24 cellular contexts compared by ENCODE assay signal in genomic region chr21:43367296-43367695, GRCh38. TPM values are rescaled to one million over a fixed set of nuclear protein-coding genes. Genes with fewer than 3 reads are reported as not detected.
DNase-seq lines count a peak whose midpoint lies in the region; ATAC-seq and TF ChIP-seq lines count a peak whose summit lies in the region.
"Had no signal": no experiment of that assay in that cellular context is flagged by ENCODE, and none has a peak within 500 bp of the region (broad histone marks: within the 10 kb centered on the region; RNA-seq: fewer than 3 reads in every experiment).

No MANE protein-coding gene starts in this region.

- peaks cover 10% of the 10 kb centered on the region for H3K27me3 ChIP-seq in NT2/D1 (ENCODE audit: insufficient read depth, insufficient read length)
- peaks cover 0 to 11% (median 0%) of the 10 kb centered on the region in 3 donors for H3K27me3 ChIP-seq in gastrocnemius medialis
- H3K27me3 ChIP-seq: hepatocyte, upper lobe of right lung had no signal

- H3K9ac ChIP-seq in NT2/D1 (ENCODE audit: insufficient read length, low read depth), result peak overlapping the region; percentile 6
- H3K9ac ChIP-seq: GM23248 had no signal

- H3K4me3 Mint-ChIP-seq in glutamatergic neuron (ENCODE audit: unreplicated experiment), result peak overlapping the region; percentile 46
- H3K4me3 Mint-ChIP-seq: activated CD4-positive, alpha-beta memory T cell treated with anti-CD3 and anti-CD28 coated beads for 36 hours; T-helper 17 cell had no signal

- no peak for ATAC-seq in GM18873 (IDR thresholded peaks at IDR 0.05; ENCODE audit: low FRiP score, unreplicated experiment)
- no peak for ATAC-seq in gastrocnemius medialis
- ATAC-seq: K562, lower lobe of right lung, T-helper 17 cell, upper lobe of right lung had no signal

- peaks cover 26% of the 10 kb centered on the region for H3K27me3 Mint-ChIP-seq in glutamatergic neuron (ENCODE audit: unreplicated experiment)

- in situ Hi-C loops in gastrocnemius medialis (cut with MboI; ENCODE audit: low sequenced_read_pairs in 4 of 4), result no loop called here

- H3K27ac ChIP-seq in gastrocnemius medialis, result no peak overlapping the region
- H3K27ac ChIP-seq: GM23248, hepatocyte, lower lobe of right lung, upper lobe of right lung, VCaP had no signal

- H3K4me1 Mint-ChIP-seq in glutamatergic neuron (ENCODE audit: low read depth, unreplicated experiment), result peaks cover 51% of the 10 kb centered on the region

- intact Hi-C loops in gastrocnemius medialis (cut with DNase I; ENCODE audit: low total_unique reads), result no loop called here

- H3K4me3 ChIP-seq in NT2/D1 (ENCODE audit: insufficient read length, low read depth) (no peak overlapping the region), gastrocnemius medialis (no peak overlapping the region)
- H3K4me3 ChIP-seq: GM23248, hepatocyte, K562, lower lobe of right lung, upper lobe of right lung had no signal

- H3K9me3 ChIP-seq in NT2/D1 (ENCODE audit: insufficient read depth, low read length) (no peaks in the 10 kb centered on the region), gastrocnemius medialis (no peaks in the 10 kb centered on the region)
- H3K9me3 ChIP-seq: lower lobe of right lung, upper lobe of right lung had no signal

- H3K4me1 ChIP-seq in NT2/D1 (ENCODE audit: insufficient read depth, insufficient read length) (peaks cover 48% of the 10 kb centered on the region), gastrocnemius medialis (peaks cover 0 to 7% of the 10 kb centered on the region in 2 donors)

- peak overlapping the region; percentile 99 for H3K27ac Mint-ChIP-seq in glutamatergic neuron (ENCODE audit: unreplicated experiment)
- H3K27ac Mint-ChIP-seq: activated CD4-positive, alpha-beta memory T cell treated with anti-CD3 and anti-CD28 coated beads for 36 hours; T-helper 17 cell had no signal

- H3K36me3 Mint-ChIP-seq in glutamatergic neuron (ENCODE audit: unreplicated experiment), result no peaks in the 10 kb centered on the region
- H3K36me3 Mint-ChIP-seq: activated CD4-positive, alpha-beta memory T cell treated with anti-CD3 and anti-CD28 coated beads for 36 hours had no signal

- DNase-seq in SHP77 (lab: John Stamatoyannopoulos, UW) (peak; percentile 54 to 70), SHP77 treated with DMSO at 0.1 percent for 48 hours (lab: John Stamatoyannopoulos, UW) (no peak), NT2/D1 (ENCODE audit: low read depth, low spot score) (no peak), glutamatergic neuron (peak; percentile 75), GM19240 (ENCODE audit: insufficient read length, low spot score) (no peak), gastrocnemius medialis (no peak), NCI-H510A (lab: John Stamatoyannopoulos, UW) (no peak)
- DNase-seq: activated CD4-positive, alpha-beta memory T cell treated with anti-CD3 and anti-CD28 coated beads for 36 hours; activated gamma-delta T cell; activated T-cell treated with anti-CD3 and anti-CD28 coated beads for 4 hours; EL; GM23248; lower lobe of right lung; MM.1S; NCI-H187 treated with DMSO at 0.1 percent for 48 hours; NCI-H510A treated with DMSO at 0.1 percent for 48 hours; Right ventricle myocardium superior; stimulated activated CD8-positive, alpha-beta memory T cell treated with anti-CD3 and anti-CD28 coated beads, Interleukin-4, amount 100 ng/mL, for 48 hours; T-helper 17 cell; upper lobe of right lung had no signal

- TF ChIP-seq POLR2A in gastrocnemius medialis (IDR thresholded peaks at IDR 0.05), result no peak

- H3K36me3 ChIP-seq in NT2/D1 (ENCODE audit: insufficient read depth, insufficient read length, low read length), result no peaks in the 10 kb centered on the region
- H3K36me3 ChIP-seq in gastrocnemius medialis, result no peaks in the 10 kb centered on the region
- H3K36me3 ChIP-seq: lower lobe of right lung, upper lobe of right lung had no signal

- peaks cover 21% of the 10 kb centered on the region for H3K9me3 Mint-ChIP-seq in glutamatergic neuron (ENCODE audit: unreplicated experiment)
- H3K9me3 Mint-ChIP-seq: activated CD4-positive, alpha-beta memory T cell treated with anti-CD3 and anti-CD28 coated beads for 36 hours had no signal

- TF ChIP-seq CTCF in glutamatergic neuron (IDR thresholded peaks at IDR 0.05; ENCODE audit: partially characterized antibody, unreplicated experiment) (no peak), gastrocnemius medialis (IDR thresholded peaks at IDR 0.05 in 4 of 5, conservative IDR thresholded peaks at IDR 0.05 in 1 of 5) (no peak)

RNA-seq across cellular contexts. Expression of gene SIK1, which starts 59.6 kb away (rescaled TPM):
- total RNA-seq in glutamatergic neuron (ENCODE audit: unreplicated experiment) (14.2 TPM), gastrocnemius medialis (10 to 100 TPM in 1 of 4 donors, 1 to 10 TPM in 2, under 1 TPM in 1; 0.36 to 12.8 (median 1.9) TPM)

Comparison
In these comparisons a context has a peak if more than half of its experiments do, and no peak if none do; other contexts are left out.
1. DNase-seq: peak in SHP77 (2 of 2) and glutamatergic neuron (single experiment); none in SHP77 treated with DMSO at 0.1 percent for 48 hours (single experiment), NT2/D1 (single experiment), GM19240 (single experiment), gastrocnemius medialis (0 of 2) and NCI-H510A (single experiment).